Comparison of ENCODE assay signal across 13 cellular contexts in genomic region chr3:128685001-128685726, GRCh38.
"Had no signal": no experiment of that assay in that cellular context is flagged by ENCODE, and none has a peak within 500 bp of the region (broad histone marks: within the 10 kb centered on the region; RNA-seq: fewer than 3 reads in every experiment).

No MANE protein-coding gene starts in this region.

- H3K27ac ChIP-seq: foreskin keratinocyte, ovary, sigmoid colon, thoracic aorta, upper lobe of right lung had no signal

- H3K9me3 ChIP-seq: ovary, sigmoid colon, thoracic aorta, upper lobe of right lung had no signal

- H3K27me3 ChIP-seq: foreskin keratinocyte, ovary, sigmoid colon, upper lobe of right lung had no signal

- H3K4me3 ChIP-seq: ovary, sigmoid colon, thoracic aorta, upper lobe of right lung had no signal

- DNase-seq: activated CD4-positive, CD25-positive, alpha-beta regulatory T cell treated with anti-CD3 and anti-CD28 coated beads, Interleukin-2, amount 50 U/mL, for 72 hours; activated CD8-positive, alpha-beta memory T cell treated with anti-CD3 and anti-CD28 coated beads, Interleukin-2, amount 50 U/mL, for 4 hours; activated CD8-positive, alpha-beta T cell treated with anti-CD3 and anti-CD28 coated beads, Interleukin-2, amount 10 ng/mL, durations not matched to agents 7 days and 5 days; cortex of kidney; effector memory CD8-positive, alpha-beta T cell; foreskin keratinocyte; ovary; sigmoid colon; stimulated activated CD4-positive, alpha-beta T cell treated with anti-CD3 and anti-CD28 coated beads, Interleukin-1b, Interleukin-23, amount 100 ng/mL, for 48 hours; SW 1271; T-helper 9 cell; upper lobe of right lung had no signal

- H3K36me3 ChIP-seq: ovary, sigmoid colon, thoracic aorta, upper lobe of right lung had no signal
